ENCODE assay signal across 8 cellular contexts in genomic region chr10:91799580-91799975, GRCh38. TPM values are rescaled to one million over a fixed set of nuclear protein-coding genes. Genes with fewer than 3 reads are reported as not detected.
DNase-seq lines count a peak whose midpoint lies in the region; ATAC-seq and TF ChIP-seq lines count a peak whose summit lies in the region.

No MANE protein-coding gene starts in this region.

- intact Hi-C loops in mammary epithelial cell (cut with micrococcal nuclease), result loop anchor here (2.0 kb wide), 1 partner anchor 41 kb away; no protein-coding TSS in a partner anchor

- in situ Hi-C loops in mammary epithelial cell (cut with MboI; ENCODE audit: low sequenced_read_pairs in 2 of 2), result no loop called here

- H3K27me3 ChIP-seq in HUES64 (ENCODE audit: insufficient read depth, low read length), result no peaks in the 10 kb centered on the region
- H3K27me3 ChIP-seq in mammary epithelial cell (ENCODE audit: insufficient read depth, low read length), result no peaks in the 10 kb centered on the region
- H3K27me3 ChIP-seq in mucosa of stomach (ENCODE audit: control insufficient read depth, insufficient read depth, low read length), result no peaks in the 10 kb centered on the region

- 22% methylated on average over 3 of the region's 4 CpGs for WGBS in HUES64
- 10% methylated on average over 4 of the region's 4 CpGs for WGBS in mammary epithelial cell (ENCODE audit: low coverage, missing lambda C conversion rate)

- H3K9ac ChIP-seq in HUES64 (ENCODE audit: low read depth, low read length) (peak overlapping the region; percentile 98), mammary epithelial cell (ENCODE audit: insufficient read depth, low read length) (peak overlapping the region; percentile 86), mucosa of stomach (ENCODE audit: low read length) (peak overlapping the region; percentile 96)

- POLR2A ChIA-PET in AG04449 (lab: Yijun Ruan, JAX), result no interaction called here

- H3K9me3 ChIP-seq in HUES64 (ENCODE audit: insufficient read depth, low read depth, low read length) (no peaks in the 10 kb centered on the region), mammary epithelial cell (replicated peaks; ENCODE audit: insufficient read depth, low read length) (no peaks in the 10 kb centered on the region), mucosa of stomach (ENCODE audit: control insufficient read depth, low read length) (no peaks in the 10 kb centered on the region)

- no peak for ATAC-seq in GM19324 (IDR thresholded peaks at IDR 0.05; ENCODE audit: low FRiP score, unreplicated experiment)

- dilution Hi-C loops in mammary epithelial cell (cut with HindIII; ENCODE audit: low sequenced_read_pairs), result no loop called here

- CTCF ChIA-PET in AG04449 (lab: Yijun Ruan, JAX), result interaction anchor here (0.8 kb wide), 1 partner anchor 305 kb away, joined by 3 read pairs; no protein-coding TSS in a partner anchor
- CTCF ChIA-PET in mammary epithelial cell (lab: Charles Lee; ENCODE audit: low non-redundant PET), result no interaction called here

- H3K36me3 ChIP-seq in HUES64 (ENCODE audit: insufficient read depth, low read length) (peaks cover 21% of the 10 kb centered on the region), mammary epithelial cell (ENCODE audit: insufficient read depth, low read length) (peaks cover 5% of the 10 kb centered on the region), mucosa of stomach (ENCODE audit: control insufficient read depth, insufficient read depth, low read length) (no peaks in the 10 kb centered on the region)

- H3K79me2 ChIP-seq in mammary epithelial cell (ENCODE audit: insufficient read depth, low read length), result peaks cover 70% of the 10 kb centered on the region

- H3K27ac ChIP-seq in HUES64 (ENCODE audit: low read depth, low read length), result no peak overlapping the region
- H3K27ac ChIP-seq in mammary epithelial cell (ENCODE audit: insufficient read depth, low read depth, low read length), result peak overlapping the region; percentile 78

- H2AFZ ChIP-seq in mammary epithelial cell (ENCODE audit: low read depth, low read length), result peak overlapping the region; percentile 90

- TF ChIP-seq CTCF in AG04449 (IDR thresholded peaks at IDR 0.05; ENCODE audit: insufficient read depth, low read length, missing control alignments), result no peak
- TF ChIP-seq CTCF in mammary epithelial cell (conservative IDR thresholded peaks at IDR 0.05 in 1 of 2, IDR thresholded peaks at IDR 0.05 in 1 of 2; ENCODE audit: extremely low read depth in 1 of 2, insufficient read depth in 1 of 2, low read depth in 1 of 2, low read length in 2 of 2), result no peak

- H3K4me2 ChIP-seq in mammary epithelial cell (ENCODE audit: insufficient read depth, low read depth, low read length), result peak overlapping the region; percentile 80

- DNase-seq in AG04449 (ENCODE audit: low read depth, low spot score) (no peak), mammary epithelial cell (peak; percentile 66), NAMALWA (ENCODE audit: low spot score) (no peak), 8988T (no peak), mesenteric fat pad (ENCODE audit: low spot score) (no peak)

- H3K4me3 ChIP-seq in AG04449 (ENCODE audit: low read depth, low read length) (peak overlapping the region; percentile 95), HUES64 (ENCODE audit: low read length) (peak overlapping the region; percentile 92), mammary epithelial cell (replicated peaks in 1 of 3; ENCODE audit: insufficient read depth in 1 of 3, low read depth in 2 of 3, low read length in 3 of 3) (peak overlapping the region; percentile 47 to 77 (median 74)), mucosa of stomach (ENCODE audit: low read length) (peak overlapping the region; percentile 88)

- peaks cover 8% of the 10 kb centered on the region for H4K20me1 ChIP-seq in mammary epithelial cell (ENCODE audit: insufficient read depth, low read length)

- H3K4me1 ChIP-seq in HUES64 (ENCODE audit: insufficient read depth, low read length) (peaks cover 33% of the 10 kb centered on the region), mammary epithelial cell (ENCODE audit: insufficient read depth, low read length) (peaks cover 12% of the 10 kb centered on the region), mucosa of stomach (ENCODE audit: control insufficient read depth, insufficient read depth, low read length) (peaks cover 24% of the 10 kb centered on the region)

- BruUV-seq in mammary epithelial cell (replicated peaks; lab: Mats Ljungman, UMichigan), result TSS peak; percentile 38

RNA-seq across cellular contexts. Expression of gene TNKS2, which starts 1.4 kb away (rescaled TPM):
- 42.3 TPM for polyA plus RNA-seq in HUES64 (2013, experiment 1 of 2)
- polyA plus RNA-seq in HUES64 (2013, experiment 2 of 2), result 41.4 TPM
- total RNA-seq in mammary epithelial cell (10 to 100 TPM; 35.8 to 48.7 TPM), mesenteric fat pad (33.7 TPM)
- 14.4 TPM for polyA plus RNA-seq in mammary epithelial cell
- 26.7 TPM for polyA minus RNA-seq in mammary epithelial cell
